ENCODE assay signal across 24 cellular contexts in genomic region chr6:86500035-86500434, GRCh38.
A peak's percentile ranks its signal among the peaks of the same experiment; 100 is the strongest.
DNase-seq lines count a peak whose midpoint lies in the region; TF ChIP-seq lines count a peak whose summit lies in the region.
"Had no signal": no experiment of that assay in that cellular context is flagged by ENCODE, and none has a peak within 500 bp of the region (broad histone marks: within the 10 kb centered on the region; RNA-seq: fewer than 3 reads in every experiment).

No MANE protein-coding gene starts in this region.

- BruUV-seq in Caco-2 (replicated peaks; lab: Mats Ljungman, UMichigan) = no TSS peak

- H3K27ac Mint-ChIP-seq in Caco-2 (ENCODE audit: unreplicated experiment) = peak overlapping the region; percentile 66
- no peak overlapping the region for H3K27ac Mint-ChIP-seq in endodermal cell
- H3K27ac Mint-ChIP-seq: CD14-positive monocyte; CD4-positive, alpha-beta T cell; CD8-positive, alpha-beta memory T cell had no signal

- H3K36me3 ChIP-seq in Caco-2 (ENCODE audit: control insufficient read depth, insufficient read depth, low read length) (no peaks in the 10 kb centered on the region), endodermal cell (ENCODE audit: control insufficient read depth, insufficient read depth, low read length) (peaks cover 20% of the 10 kb centered on the region), mesodermal cell (ENCODE audit: control insufficient read depth, insufficient read depth, low read length) (no peaks in the 10 kb centered on the region), thyroid gland (no peaks in the 10 kb centered on the region)
- H3K36me3 ChIP-seq: BE2C; BLaER1 treated with 17β-estradiol and CSF1 and Interleukin-3, amounts not matched to agents 10 nM and 100 nM had no signal

- H3K9me3 ChIP-seq in Caco-2 (peaks cover 27% of the 10 kb centered on the region), endodermal cell (ENCODE audit: control insufficient read depth, low read length) (peaks cover 74% of the 10 kb centered on the region), mesodermal cell (ENCODE audit: control insufficient read depth, low read length) (peaks cover 9% of the 10 kb centered on the region), thyroid gland (no peaks in the 10 kb centered on the region)
- H3K9me3 ChIP-seq: A549; BLaER1 treated with 17β-estradiol and CSF1 and Interleukin-3, amounts not matched to agents 10 nM and 100 nM had no signal

- H3K27ac ChIP-seq in endodermal cell (ENCODE audit: low read depth, low read length) (no peak overlapping the region), mesodermal cell (ENCODE audit: low read depth, low read length, severe bottlenecking) (peak overlapping the region; percentile 58), thyroid gland (no peak overlapping the region)
- H3K27ac ChIP-seq: A549; BLaER1 treated with 17β-estradiol and CSF1 and Interleukin-3, amounts not matched to agents 10 nM and 100 nM; GM23248 had no signal

- peaks cover 29% of the 10 kb centered on the region for H3K4me1 Mint-ChIP-seq in Caco-2 (ENCODE audit: low read depth, unreplicated experiment)
- H3K4me1 Mint-ChIP-seq in endodermal cell = peaks cover 16% of the 10 kb centered on the region
- H3K4me1 Mint-ChIP-seq: CD14-positive monocyte; CD8-positive, alpha-beta memory T cell had no signal

- TF ChIP-seq CTCF in Caco-2 (IDR thresholded peaks at IDR 0.05; ENCODE audit: insufficient read depth in 1 of 2, low read depth in 1 of 2, low read length in 1 of 2, severe bottlenecking in 1 of 2, unreplicated experiment in 1 of 2) (no peak), endodermal cell (conservative IDR thresholded peaks at IDR 0.05) (no peak), thyroid gland (IDR thresholded peaks at IDR 0.05) (no peak)

- H3K27me3 ChIP-seq in Caco-2 (replicated peaks; ENCODE audit: control insufficient read depth, insufficient read depth, low read length) = no peaks in the 10 kb centered on the region
- no peaks in the 10 kb centered on the region for H3K27me3 ChIP-seq in endodermal cell (ENCODE audit: control insufficient read depth, insufficient read depth, low read length, poor library complexity, severe bottlenecking)
- no peaks in the 10 kb centered on the region for H3K27me3 ChIP-seq in thyroid gland
- H3K27me3 ChIP-seq: BE2C; BLaER1 treated with 17β-estradiol and CSF1 and Interleukin-3, amounts not matched to agents 10 nM and 100 nM had no signal

- DNase-seq in Caco-2 (peak; percentile 72 to 77), SK-N-DZ (ENCODE audit: low spot score) (peak; percentile 69), endodermal cell (no peak), thyroid gland (no peak), kidney tubule cell (ENCODE audit: low spot score) (no peak), cardiac septum (ENCODE audit: low spot score) (no peak), middle frontal gyrus (ENCODE audit: extremely low spot score, low spot score) (no peak)
- DNase-seq: 8988T; ACHN; AML-193; BE2C; Calu3; CD4-positive, alpha-beta T cell; CD8-positive, alpha-beta memory T cell; DMS53; DMS79 treated with DMSO at 0.1 percent for 48 hours; GF-D8; GM23248; H7; HCEC 1CT had no signal

- POLR2A ChIA-PET in Caco-2 (lab: Charles Lee) = no interaction called here

- no peak for TF ChIP-seq POLR2A in thyroid gland (IDR thresholded peaks at IDR 0.05)

- CTCF ChIA-PET in Caco-2 (lab: Charles Lee) = no interaction called here

- H3K9ac ChIP-seq in endodermal cell (ENCODE audit: extremely low read depth, low read length, poor library complexity, severe bottlenecking) = no peak overlapping the region
- H3K9ac ChIP-seq: BLaER1 treated with 17β-estradiol and CSF1 and Interleukin-3, amounts not matched to agents 10 nM and 100 nM; GM23248 had no signal

- H3K27me3 Mint-ChIP-seq in Caco-2 (ENCODE audit: insufficient read depth, unreplicated experiment) (no peaks in the 10 kb centered on the region), endodermal cell (ENCODE audit: insufficient read depth) (peaks cover 3% of the 10 kb centered on the region)
- H3K27me3 Mint-ChIP-seq: CD4-positive, alpha-beta T cell; CD8-positive, alpha-beta memory T cell had no signal

- H3K4me3 Mint-ChIP-seq in Caco-2 (ENCODE audit: unreplicated experiment) (no peak overlapping the region), endodermal cell (no peak overlapping the region)
- H3K4me3 Mint-ChIP-seq: CD14-positive monocyte; CD4-positive, alpha-beta T cell; CD8-positive, alpha-beta memory T cell had no signal

- H3K9me3 Mint-ChIP-seq in Caco-2 (ENCODE audit: unreplicated experiment) (peaks cover 30% of the 10 kb centered on the region), endodermal cell (peaks cover 55% of the 10 kb centered on the region)

- H3K36me3 Mint-ChIP-seq in Caco-2 (ENCODE audit: insufficient read depth, unreplicated experiment) = peaks cover 9% of the 10 kb centered on the region
- H3K36me3 Mint-ChIP-seq in endodermal cell (ENCODE audit: low read depth) = peaks cover 31% of the 10 kb centered on the region
- H3K36me3 Mint-ChIP-seq: CD14-positive monocyte; CD8-positive, alpha-beta memory T cell had no signal

- H3K4me3 ChIP-seq in Caco-2 (ENCODE audit: low read depth, low read length) (no peak overlapping the region), endodermal cell (ENCODE audit: low read length) (peak overlapping the region; percentile 70), mesodermal cell (ENCODE audit: extremely low read depth, insufficient read depth, low read length, poor library complexity, severe bottlenecking) (no peak overlapping the region), thyroid gland (replicated peaks in 1 of 3) (no peak overlapping the region)
- H3K4me3 ChIP-seq: A549; BLaER1 treated with 17β-estradiol and CSF1 and Interleukin-3, amounts not matched to agents 10 nM and 100 nM; GM23248 had no signal

- peaks cover 52% of the 10 kb centered on the region for H3K4me1 ChIP-seq in Caco-2
- H3K4me1 ChIP-seq in endodermal cell (ENCODE audit: control insufficient read depth, insufficient read depth, low read length) = peaks cover 8% of the 10 kb centered on the region
- no peaks in the 10 kb centered on the region for H3K4me1 ChIP-seq in mesodermal cell (ENCODE audit: control insufficient read depth, insufficient read depth, low read length, poor library complexity, severe bottlenecking)
- no peaks in the 10 kb centered on the region for H3K4me1 ChIP-seq in thyroid gland
- H3K4me1 ChIP-seq: A549; BLaER1 treated with 17β-estradiol and CSF1 and Interleukin-3, amounts not matched to agents 10 nM and 100 nM had no signal

- intact Hi-C loops in Caco-2 (cut with micrococcal nuclease; ENCODE audit: unreplicated experiment) (loop anchor here (1.0 kb wide), 2 partner anchors 19 to 109 kb away; no protein-coding TSS in a partner anchor), thyroid gland (cut with DNase I) (no loop called here), cardiac septum (cut with DNase I) (no loop called here)

- 85 to 95% methylated on average over 2 of the region's 2 CpGs for WGBS in endodermal cell (ENCODE audit: insufficient coverage in 1 of 2, insufficient read length in 1 of 2), 2 experiments
- 77 to 88% methylated on average over 2 of the region's 2 CpGs for WGBS in mesodermal cell (ENCODE audit: insufficient coverage in 2 of 2), 2 experiments
- WGBS in thyroid gland, 2 donors = 73 to 77% methylated on average over 2 of the region's 2 CpGs

Comparison
In these comparisons a context has a peak if more than half of its experiments do, and no peak if none do; other contexts are left out.
1. DNase-seq: peak in Caco-2 (2 of 2) and SK-N-DZ (single experiment); none in endodermal cell (single experiment), thyroid gland (0 of 2), kidney tubule cell (single experiment), cardiac septum (single experiment) and middle frontal gyrus (single experiment).